10 cellular contexts compared by ENCODE assay signal in genomic region chr5:150058480-150059126, GRCh38. TPM values are rescaled to one million over a fixed set of nuclear protein-coding genes. Genes with fewer than 3 reads are reported as not detected.
DNase-seq lines count a peak whose midpoint lies in the region; ATAC-seq and TF ChIP-seq lines count a peak whose summit lies in the region.
"Had no signal": no experiment of that assay in that cellular context is flagged by ENCODE, and none has a peak within 500 bp of the region (broad histone marks: within the 10 kb centered on the region; RNA-seq: fewer than 3 reads in every experiment).

No MANE protein-coding gene starts in this region.

- peaks cover 4% of the 10 kb centered on the region for H3K27me3 Mint-ChIP-seq in T-helper 17 cell
- H3K27me3 Mint-ChIP-seq in stimulated activated naive B cell treated with anti-CD40 and anti-IgM and Interleukin-4, amounts not matched to agents 10 μg/mL and 1 μg/mL and 100 μg/mL, for 72 hours: peaks cover 3 to 4% of the 10 kb centered on the region in 2 donors

- H2AFZ ChIP-seq in OCI-LY7 (ENCODE audit: low read length): no peak overlapping the region

- no peaks in the 10 kb centered on the region for H4K20me1 ChIP-seq in OCI-LY7 (ENCODE audit: insufficient read depth, low read length)

- H3K9me3 ChIP-seq in T-helper 17 cell (ENCODE audit: control insufficient read depth, low read length, poor library complexity, severe bottlenecking): no peaks in the 10 kb centered on the region
- no peaks in the 10 kb centered on the region for H3K9me3 ChIP-seq in heart right ventricle
- H3K9me3 ChIP-seq in OCI-LY7 (ENCODE audit: low read length): no peaks in the 10 kb centered on the region

- H3K36me3 ChIP-seq in heart right ventricle (peaks cover 0 to 72% (median 7%) of the 10 kb centered on the region in 9 donors), OCI-LY7 (ENCODE audit: insufficient read depth, low read length) (peaks cover 18% of the 10 kb centered on the region)

- DNase-seq in activated effector memory CD4-positive, alpha-beta T cell treated with anti-CD3 and anti-CD28 coated beads, Interleukin-2, amount 50 U/mL, for 16 hours: peak; percentile 25
- DNase-seq in activated effector memory CD4-positive, alpha-beta T cell treated with Interleukin-2 at 50 U/mL for 16 hours: no peak
- no peak for DNase-seq in T-helper 17 cell
- peak in 1 of 2 donors; percentile 40 for DNase-seq in heart right ventricle
- peak; percentile 15 for DNase-seq in stimulated activated naive B cell treated with anti-CD40 and anti-IgM and Interleukin-4, amounts not matched to agents 10 μg/mL and 1 μg/mL and 100 μg/mL, for 72 hours
- no peak for DNase-seq in OCI-LY7 (ENCODE audit: low spot score)
- no peak for DNase-seq in GOT3 (lab: John Stamatoyannopoulos, UW)

- TF ChIP-seq CTCF in heart right ventricle (IDR thresholded peaks at IDR 0.05): no peak
- no peak for TF ChIP-seq CTCF in OCI-LY7 (conservative IDR thresholded peaks at IDR 0.05; ENCODE audit: low read length)

- H3K9me2 ChIP-seq in OCI-LY7 (ENCODE audit: insufficient read depth, low read length): no peaks in the 10 kb centered on the region

- H3K9me3 Mint-ChIP-seq in stimulated activated naive B cell treated with anti-CD40 and anti-IgM and Interleukin-4, amounts not matched to agents 10 μg/mL and 1 μg/mL and 100 μg/mL, for 72 hours: no peaks in the 10 kb centered on the region

- CTCF ChIA-PET in OCI-LY7 (lab: Charles Lee; ENCODE audit: unreplicated experiment): no interaction called here

- H3K4me1 ChIP-seq in heart right ventricle (peaks cover 0 to 40% (median 0%) of the 10 kb centered on the region in 9 donors), OCI-LY7 (ENCODE audit: insufficient read depth, low read length, poor library complexity, severe bottlenecking) (no peaks in the 10 kb centered on the region)

- BruUV-seq in OCI-LY7 (replicated peaks; lab: Mats Ljungman, UMichigan): no TSS peak

- H3K27me3 ChIP-seq in heart right ventricle: no peaks in the 10 kb centered on the region

- H3K27ac Mint-ChIP-seq in T-helper 17 cell: peak overlapping the region; percentile 21
- peak overlapping the region; percentile 92 for H3K27ac Mint-ChIP-seq in stimulated activated naive B cell treated with anti-CD40 and anti-IgM and Interleukin-4, amounts not matched to agents 10 μg/mL and 1 μg/mL and 100 μg/mL, for 72 hours

- intact Hi-C loops in heart right ventricle (cut with DNase I): no loop called here
- intact Hi-C loops in OCI-LY7 (cut with micrococcal nuclease; ENCODE audit: unreplicated experiment): no loop called here

- POLR2A ChIA-PET in OCI-LY7 (lab: Charles Lee): no interaction called here

- H3K4me3 Mint-ChIP-seq in T-helper 17 cell: no peak overlapping the region
- no peak overlapping the region for H3K4me3 Mint-ChIP-seq in stimulated activated naive B cell treated with anti-CD40 and anti-IgM and Interleukin-4, amounts not matched to agents 10 μg/mL and 1 μg/mL and 100 μg/mL, for 72 hours

- no peaks in the 10 kb centered on the region for H3K36me3 Mint-ChIP-seq in T-helper 17 cell (ENCODE audit: low read depth)
- H3K36me3 Mint-ChIP-seq in stimulated activated naive B cell treated with anti-CD40 and anti-IgM and Interleukin-4, amounts not matched to agents 10 μg/mL and 1 μg/mL and 100 μg/mL, for 72 hours: peaks cover 19 to 37% of the 10 kb centered on the region in 2 donors

- no peak overlapping the region for H3K4me2 ChIP-seq in OCI-LY7 (ENCODE audit: low read length)

- no peaks in the 10 kb centered on the region for H3K79me2 ChIP-seq in OCI-LY7 (ENCODE audit: insufficient read depth, low read depth, low read length)

- ATAC-seq in T-helper 17 cell (peak; percentile 38), heart right ventricle (peak in 6 of 8 donors; percentile 35 to 76 (median 55)), HG02973 (IDR thresholded peaks at IDR 0.05; ENCODE audit: unreplicated experiment) (no peak)
- ATAC-seq in stimulated activated naive B cell treated with anti-CD40 and anti-IgM and Interleukin-4, amounts not matched to agents 10 μg/mL and 1 μg/mL and 100 μg/mL, for 72 hours (replicated peaks): peak; percentile 81 to 85

- H3K4me1 Mint-ChIP-seq in T-helper 17 cell: peaks cover 7% of the 10 kb centered on the region
- peaks cover 11 to 12% of the 10 kb centered on the region in 2 donors for H3K4me1 Mint-ChIP-seq in stimulated activated naive B cell treated with anti-CD40 and anti-IgM and Interleukin-4, amounts not matched to agents 10 μg/mL and 1 μg/mL and 100 μg/mL, for 72 hours

- 84 to 94% methylated on average over 6 of the region's 6 CpGs for WGBS in heart right ventricle, 2 donors

- peak overlapping the region in 2 of 10 donors; percentile 21 to 77 for H3K27ac ChIP-seq in heart right ventricle
- H3K27ac ChIP-seq in OCI-LY7 (ENCODE audit: low read depth, low read length, poor library complexity, severe bottlenecking): no peak overlapping the region

- H3K4me3 ChIP-seq in heart right ventricle: no peak overlapping the region
- H3K4me3 ChIP-seq in OCI-LY7 (ENCODE audit: low read depth, low read length, poor library complexity, severe bottlenecking): no peak overlapping the region
- H3K4me3 ChIP-seq: coronary artery had no signal

RNA-seq across cellular contexts. Expression of gene CSF1R, which starts 27.8 kb away (rescaled TPM):
- 1 to 10 TPM; 2.7 to 3.4 TPM for total RNA-seq in T-helper 17 cell
- total RNA-seq in heart right ventricle: 10 to 100 TPM in 7 of 10 donors, 1 to 10 TPM in 3; 6.8 to 83.9 (median 11.2) TPM
- polyA plus RNA-seq in heart right ventricle: 1 to 10 TPM; 4.8 to 6.4 TPM
- total RNA-seq in OCI-LY7 (2014; rRNA removed; shearing (Covaris generic)): not detected in 2 replicates
- not detected in 2 replicates for total RNA-seq in OCI-LY7 (2022)
- total RNA-seq: pulmonary artery endothelial cell had no signal

RNA-seq across cellular contexts. Expression of gene HMGXB3, which starts 58.1 kb away (rescaled TPM):
- total RNA-seq in T-helper 17 cell: 10 to 100 TPM; 31.9 to 40.8 TPM
- 10 to 100 TPM; 12.7 to 17.8 (median 14.9) TPM for total RNA-seq in heart right ventricle
- polyA plus RNA-seq in heart right ventricle: 10 to 100 TPM; 12.8 to 17.9 TPM
- 35.1 and 40.4 TPM in 2 replicates for total RNA-seq in OCI-LY7 (2014; rRNA removed; shearing (Covaris generic))
- total RNA-seq in OCI-LY7 (2022): 40.2 and 44.0 TPM in 2 replicates

RNA-seq across cellular contexts. Expression of gene TIGD6, which starts 58.1 kb away (rescaled TPM):
- total RNA-seq in T-helper 17 cell (1 to 10 TPM; 1.4 to 2.0 TPM), heart right ventricle (1 to 10 TPM; 2.2 to 4.2 (median 2.8) TPM), OCI-LY7 (2022) (4.6 and 6.5 TPM in 2 replicates)
- 1 to 10 TPM; 2.1 to 4.0 TPM for polyA plus RNA-seq in heart right ventricle
- 3.4 and 5.4 TPM in 2 replicates for total RNA-seq in OCI-LY7 (2014; rRNA removed; shearing (Covaris generic))

Comparison
In these comparisons a context has a peak if more than half of its experiments do, and no peak if none do; other contexts are left out.
1. DNase-seq: peak in activated effector memory CD4-positive, alpha-beta T cell treated with anti-CD3 and anti-CD28 coated beads, Interleukin-2, amount 50 U/mL, for 16 hours (single experiment) and stimulated activated naive B cell treated with anti-CD40 and anti-IgM and Interleukin-4, amounts not matched to agents 10 μg/mL and 1 μg/mL and 100 μg/mL, for 72 hours (single experiment); none in activated effector memory CD4-positive, alpha-beta T cell treated with Interleukin-2 at 50 U/mL for 16 hours (single experiment), T-helper 17 cell (0 of 3), OCI-LY7 (single experiment) and GOT3 (single experiment).